ENCODE assay signal across 23 cellular contexts in the genomic region with DNA sequence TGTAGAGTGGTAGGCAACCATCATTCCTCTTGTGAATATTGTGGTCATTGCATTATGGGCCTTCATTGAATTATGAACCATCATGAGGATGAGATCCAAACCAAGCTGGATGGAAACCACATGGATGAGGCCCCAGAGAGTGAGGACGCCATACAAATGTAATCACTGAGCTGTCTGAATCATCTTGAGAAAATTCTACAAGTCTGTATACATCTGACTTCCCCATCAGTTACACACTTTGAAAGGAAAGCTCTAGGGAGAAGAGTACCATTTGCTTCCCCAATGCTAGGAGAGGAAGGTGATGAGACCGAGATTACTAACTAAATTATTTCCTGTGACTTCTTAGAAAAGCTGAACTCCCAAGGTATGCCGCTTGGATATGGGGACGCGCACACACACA.
"Had no signal": no experiment of that assay in that cellular context is flagged by ENCODE, and none has a peak within 500 bp of the region (broad histone marks: within the 10 kb centered on the region; RNA-seq: fewer than 3 reads in every experiment).

No MANE protein-coding gene starts in this region.

- DNase-seq: activated B cell treated with CpG ODN at 0.5 μM for 24 hours; activated CD4-positive, alpha-beta T cell treated with anti-CD3 and anti-CD28 coated beads, Interleukin-2, amount 50 U/mL, for 1 hour; activated CD8-positive, alpha-beta T cell treated with anti-CD3 and anti-CD28 coated beads for 36 hours; activated naive CD8-positive, alpha-beta T cell treated with anti-CD3 and anti-CD28 coated beads, Interleukin-2, amount 50 U/mL, for 24 hours; activated T-cell treated with anti-CD3 and anti-CD28 coated beads, Interleukin-2, amount 50 U/mL, for 4 hours; amygdala; esophagus squamous epithelium; foreskin keratinocyte; heart left ventricle; hypothalamus; immature natural killer cell; kidney; left colon; mammary epithelial cell; naive B cell; nephron progenitor cell; ovary; retina; spleen; stimulated activated naive CD4-positive, alpha-beta T cell; T-helper 2 cell had no signal

- ATAC-seq: activated CD8-positive, alpha-beta T cell treated with anti-CD3 and anti-CD28 coated beads for 36 hours; activated naive CD8-positive, alpha-beta T cell treated with anti-CD3 and anti-CD28 coated beads, Interleukin-2, amount 50 U/mL, for 24 hours; activated T-cell treated with anti-CD3 and anti-CD28 coated beads, Interleukin-2, amount 50 U/mL, for 4 hours; foreskin keratinocyte; left colon had no signal

- H3K4me3 ChIP-seq: esophagus squamous epithelium, heart left ventricle, ovary, prostate gland, spleen, tibial nerve had no signal
